1 cellular context compared by ENCODE assay signal in the genomic region with DNA sequence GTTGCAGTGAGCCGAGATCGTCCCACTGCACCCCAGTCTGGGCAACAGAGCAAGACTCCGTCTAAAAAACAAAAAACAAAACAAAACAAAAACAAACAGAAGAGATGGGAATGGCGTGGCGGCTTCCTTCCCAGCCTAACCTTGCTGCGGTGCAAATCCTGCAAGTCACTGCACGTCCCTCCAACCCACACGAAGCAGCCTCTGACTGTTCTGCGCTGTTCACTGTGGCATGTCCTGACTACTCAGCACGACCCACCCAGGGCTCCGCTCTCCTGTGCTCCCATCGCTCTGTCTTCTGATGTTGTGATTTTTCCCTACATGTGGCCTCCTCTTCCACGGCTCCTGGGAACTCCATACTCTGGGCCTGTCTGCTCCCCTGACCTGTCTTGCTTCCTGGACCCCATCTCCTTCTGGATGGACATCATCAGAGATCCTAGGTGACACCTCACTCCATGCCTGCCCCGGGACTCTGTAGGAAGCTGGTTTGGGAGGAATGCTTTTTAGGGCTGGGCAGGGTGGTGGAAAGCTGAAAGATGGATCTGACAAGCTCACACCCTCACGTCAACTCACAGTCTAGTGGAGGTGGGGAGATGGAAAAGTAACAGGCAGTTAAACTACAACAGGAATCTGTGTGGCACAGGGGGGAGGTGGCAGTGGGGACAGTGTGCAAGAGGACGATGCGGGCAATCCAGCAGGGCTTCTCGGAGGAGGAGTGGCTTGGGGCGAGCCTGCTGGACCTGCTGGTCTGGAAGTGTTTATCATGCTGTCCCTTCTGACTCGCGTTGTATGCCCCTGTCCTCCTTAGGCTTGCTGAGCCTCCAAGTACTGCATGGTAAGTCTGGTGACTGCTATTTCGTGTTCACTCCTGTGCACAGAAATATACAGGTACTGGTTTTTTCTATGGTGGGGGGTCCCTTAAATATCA.
TF ChIP-seq lines count a peak whose summit lies in the region.

No MANE protein-coding gene starts in this region.

TF ChIP-seq in H1, 55 proteins besides CTCF, POLR2A, EP300 and RAD21:
- TF ChIP-seq CHD2 (IDR thresholded peaks at IDR 0.05; ENCODE audit: low read length) = no peak
